16 cellular contexts compared by ENCODE assay signal in the genomic region with DNA sequence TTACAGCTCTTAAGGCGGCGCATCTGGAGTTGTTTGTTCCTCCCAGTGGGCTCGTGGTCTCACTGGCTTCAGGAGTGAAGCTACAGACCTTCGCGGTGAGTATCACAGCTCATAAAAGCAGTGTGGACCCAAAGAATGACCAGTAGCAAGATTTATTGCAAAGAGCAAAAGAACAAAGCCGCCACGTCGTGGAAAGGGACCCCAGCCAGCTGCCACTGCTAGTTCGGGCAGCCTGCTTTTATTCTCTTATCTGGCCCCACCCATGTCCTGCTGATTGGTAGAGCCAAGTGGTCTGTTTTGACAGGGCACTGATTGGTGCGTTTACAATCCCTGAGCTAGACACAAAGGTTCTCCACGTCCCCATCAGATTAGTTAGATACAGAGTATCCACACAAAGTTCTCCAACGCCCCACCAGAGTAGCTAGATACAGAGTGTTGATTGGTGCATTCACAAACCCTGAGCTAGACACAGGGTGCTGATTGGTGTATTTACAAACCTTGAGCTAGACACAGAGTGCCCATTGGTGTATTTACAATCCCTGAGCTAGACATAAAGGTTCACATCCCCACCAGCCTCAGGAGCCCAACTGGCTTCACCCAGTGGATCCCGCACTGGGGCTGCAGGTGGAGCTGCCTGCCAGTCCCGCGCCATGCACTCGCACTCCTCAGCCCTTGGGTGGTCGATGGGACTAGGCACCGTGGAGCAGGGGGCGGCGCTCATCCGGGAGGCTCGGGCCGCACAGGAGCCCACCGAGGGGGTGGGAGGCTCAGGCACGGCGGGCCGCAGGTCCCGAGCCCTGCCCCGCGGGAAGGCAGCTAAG. TPM values are rescaled to one million over a fixed set of nuclear protein-coding genes. Genes with fewer than 3 reads are reported as not detected.
"Had no signal": no experiment of that assay in that cellular context is flagged by ENCODE, and none has a peak within 500 bp of the region (broad histone marks: within the 10 kb centered on the region; RNA-seq: fewer than 3 reads in every experiment).

No MANE protein-coding gene starts in this region.

RNA-seq across cellular contexts. Expression of a gene that starts 48.5 kb away (rescaled TPM):
- total RNA-seq: activated naive CD4-positive, alpha-beta T cell treated with anti-CD3 and anti-CD28 coated beads for 36 hours; activated naive CD4-positive, alpha-beta T cell treated with anti-CD3 and anti-CD28 coated beads, Interleukin-2, amount 50 U/mL, for 72 hours; activated naive CD8-positive, alpha-beta T cell treated with anti-CD3 and anti-CD28 coated beads for 36 hours; activated naive CD8-positive, alpha-beta T cell treated with anti-CD3 and anti-CD28 coated beads, Interleukin-2, amount 10 ng/mL, durations not matched to agents 7 days and 5 days; activated T-cell treated with anti-CD3 and anti-CD28 coated beads, Interleukin-2, amount 50 U/mL, for 4 hours; activated T-cell treated with anti-CD3 and anti-CD28 coated beads, Interleukin-2, amount 50 U/mL, for 72 hours; activated T-helper 1 cell treated with anti-CD3 and anti-CD28 coated beads, Interleukin-12 subunit alpha, Interleukin-12 subunit beta, Interleukin-2, Interleukin-4 antibody, amounts not matched to agents 30 ng/mL and 10 ng/mL and 1 ng/mL, durations not matched to agents 14 hours and 24 hours and 36 hours; activated T-helper 2 cell treated with anti-CD3 and anti-CD28 coated beads, Interferon-gamma antibody, Interleukin-2, Interleukin-4, amounts not matched to agents 10 μg/mL and 5 μg/mL and 100 μg/mL, durations not matched to agents 14 hours and 24 hours and 36 hours; aorta; ascending aorta; astrocyte; body of pancreas; bronchial epithelial cell; cardiac muscle cell; cardiac septum; chondrocyte had no signal

RNA-seq across cellular contexts. Expression of a gene that starts 56.8 kb away (rescaled TPM):
- total RNA-seq: activated naive CD4-positive, alpha-beta T cell treated with anti-CD3 and anti-CD28 coated beads for 36 hours; activated naive CD8-positive, alpha-beta T cell treated with anti-CD3 and anti-CD28 coated beads for 36 hours; activated T-helper 1 cell treated with anti-CD3 and anti-CD28 coated beads, Interleukin-12 subunit alpha, Interleukin-12 subunit beta, Interleukin-2, Interleukin-4 antibody, amounts not matched to agents 30 ng/mL and 10 ng/mL and 1 ng/mL, durations not matched to agents 14 hours and 24 hours and 36 hours; ascending aorta; body of pancreas; bronchial epithelial cell had no signal
